ENCODE assay signal across 28 cellular contexts in genomic region chr5:60357302-60357701, GRCh38.
DNase-seq lines count a peak whose midpoint lies in the region; ATAC-seq, FAIRE-seq and TF ChIP-seq lines count a peak whose summit lies in the region.
"Had no signal": no experiment of that assay in that cellular context is flagged by ENCODE, and none has a peak within 500 bp of the region (broad histone marks: within the 10 kb centered on the region; RNA-seq: fewer than 3 reads in every experiment).

No MANE protein-coding gene starts in this region.

- no peaks in the 10 kb centered on the region for H3K36me3 ChIP-seq in SK-N-SH (replicated peaks in 1 of 2; ENCODE audit: control insufficient read depth in 1 of 2, insufficient read depth in 2 of 2, low read length in 1 of 2)
- H3K36me3 ChIP-seq: BE2C, BLaER1 had no signal

- H3K4me3 Mint-ChIP-seq in nephron, result no peak overlapping the region
- no peak overlapping the region for H3K4me3 Mint-ChIP-seq in activated naive CD8-positive, alpha-beta T cell treated with anti-CD3 and anti-CD28 coated beads for 36 hours
- H3K4me3 Mint-ChIP-seq: CD14-positive monocyte; CD4-positive, alpha-beta memory T cell; CD4-positive, CD25-positive, alpha-beta regulatory T cell; CD8-positive, alpha-beta memory T cell had no signal

- DNase-seq in SK-N-SH (peak; percentile 11), GM19239 (ENCODE audit: insufficient read length, low spot score) (no peak), SW480 (ENCODE audit: low spot score) (no peak)
- DNase-seq in activated naive CD8-positive, alpha-beta T cell treated with anti-CD3 and anti-CD28 coated beads for 36 hours, result no peak
- DNase-seq: ACHN; C1 segment of cervical spinal cord; CD4-positive, alpha-beta memory T cell; CD4-positive, CD25-positive, alpha-beta regulatory T cell; CD8-positive, alpha-beta memory T cell; COR-L47; DMS 273 treated with DMSO at 0.1 percent for 48 hours; DMS153; DMS53; DMS79; DND-41; EL; GDM1 had no signal

- H3K27ac Mint-ChIP-seq in nephron, result peak overlapping the region; percentile 27 to 55 (median 46)
- no peak overlapping the region for H3K27ac Mint-ChIP-seq in activated naive CD8-positive, alpha-beta T cell treated with anti-CD3 and anti-CD28 coated beads for 36 hours
- H3K27ac Mint-ChIP-seq: CD4-positive, alpha-beta memory T cell; CD8-positive, alpha-beta memory T cell had no signal

- TF ChIP-seq EP300 in SK-N-SH (IDR thresholded peaks at IDR 0.05; ENCODE audit: borderline replicate concordance in 1 of 2, low read depth in 1 of 2, low read length in 1 of 2), result peak in 1 of 2 experiments; percentile 92; a peak in 2 of 4 replicates

- H3K79me2 ChIP-seq in SK-N-SH (ENCODE audit: insufficient read depth), result no peaks in the 10 kb centered on the region

- H3K9ac ChIP-seq in SK-N-SH, result no peak overlapping the region
- H3K9ac ChIP-seq: BLaER1 had no signal

- H2AFZ ChIP-seq in SK-N-SH (ENCODE audit: low read depth), result no peak overlapping the region

- POLR2A ChIA-PET in SK-N-SH (lab: Yijun Ruan, JAX), result interaction anchor here (0.6 to 1.2 kb wide), 2 partner anchors 29 to 343 kb away, joined by 5 read pairs; no protein-coding TSS in a partner anchor

- H3K4me3 ChIP-seq in SK-N-SH (ENCODE audit: low read depth in 2 of 2, low read length in 1 of 2), result no peak overlapping the region
- H3K4me3 ChIP-seq: BLaER1, GM12878 had no signal

- no peaks in the 10 kb centered on the region for H3F3A ChIP-seq in SK-N-SH (replicated peaks; ENCODE audit: insufficient read depth)

- peaks cover 0 to 26% of the 10 kb centered on the region in 2 experiments; a peak in 2 of 4 replicates for H3K4me1 ChIP-seq in SK-N-SH (ENCODE audit: control insufficient read depth in 1 of 2, insufficient read depth in 2 of 2, low read depth in 1 of 2, low read length in 1 of 2)
- H3K4me1 ChIP-seq: BLaER1 had no signal

- TF ChIP-seq RAD21 in SK-N-SH (IDR thresholded peaks at IDR 0.05; ENCODE audit: low read length), result no peak

- peak overlapping the region; percentile 3 to 84; a peak in 3 of 4 replicates for H3K27ac ChIP-seq in SK-N-SH (ENCODE audit: low read depth in 2 of 2, low read length in 1 of 2)
- H3K27ac ChIP-seq: 22Rv1, BLaER1 had no signal

- H3K9me2 ChIP-seq in SK-N-SH, result no peaks in the 10 kb centered on the region

- ATAC-seq in GM18870 (IDR thresholded peaks at IDR 0.05; ENCODE audit: unreplicated experiment), result no peak
- ATAC-seq: GM12878 had no signal

- no peaks in the 10 kb centered on the region for H3K36me3 Mint-ChIP-seq in nephron (ENCODE audit: low read depth)
- no peaks in the 10 kb centered on the region for H3K36me3 Mint-ChIP-seq in activated naive CD8-positive, alpha-beta T cell treated with anti-CD3 and anti-CD28 coated beads for 36 hours
- H3K36me3 Mint-ChIP-seq: CD14-positive monocyte; CD4-positive, alpha-beta memory T cell; CD4-positive, CD25-positive, alpha-beta regulatory T cell; CD8-positive, alpha-beta memory T cell had no signal

- no peaks in the 10 kb centered on the region for H3K9me3 Mint-ChIP-seq in nephron
- H3K9me3 Mint-ChIP-seq in activated naive CD8-positive, alpha-beta T cell treated with anti-CD3 and anti-CD28 coated beads for 36 hours, result no peaks in the 10 kb centered on the region

- no peak overlapping the region for H3K4me2 ChIP-seq in SK-N-SH
- H3K4me2 ChIP-seq: BLaER1 had no signal

- H3K9me3 ChIP-seq in SK-N-SH, result no peaks in the 10 kb centered on the region
- H3K9me3 ChIP-seq: BE2C, BLaER1 had no signal

- CTCF ChIA-PET in SK-N-SH (lab: Yijun Ruan, JAX), result interaction anchor here (0.6 to 1.3 kb wide), 3 partner anchors 25 to 1184 kb away, joined by 3 to 4 read pairs (median 4); no protein-coding TSS in a partner anchor

- H4K20me1 ChIP-seq in SK-N-SH (ENCODE audit: insufficient read depth), result no peaks in the 10 kb centered on the region
- H4K20me1 ChIP-seq: BLaER1 had no signal

- H3K4me1 Mint-ChIP-seq in nephron, result peaks cover 21% of the 10 kb centered on the region
- H3K4me1 Mint-ChIP-seq in activated naive CD8-positive, alpha-beta T cell treated with anti-CD3 and anti-CD28 coated beads for 36 hours, result no peaks in the 10 kb centered on the region
- H3K4me1 Mint-ChIP-seq: CD14-positive monocyte; CD4-positive, alpha-beta memory T cell; CD4-positive, CD25-positive, alpha-beta regulatory T cell; CD8-positive, alpha-beta memory T cell had no signal

- FAIRE-seq in A204.1 (lab: Jason Lieb, UNC) (peak; percentile 98), endometrium (lab: Jason Lieb, UNC) (peak; percentile 84), GM19239 (lab: Jason Lieb, UNC) (no peak)
- FAIRE-seq: GM12878, GM12892, GM18507 had no signal

- TF ChIP-seq CTCF in SK-N-SH (IDR thresholded peaks at IDR 0.05) (no peak), nephron (IDR thresholded peaks at IDR 0.05; ENCODE audit: unreplicated experiment in 3 of 3) (no peak)

- H3K27me3 Mint-ChIP-seq in nephron (ENCODE audit: low read depth), result no peaks in the 10 kb centered on the region
- peaks cover 3% of the 10 kb centered on the region for H3K27me3 Mint-ChIP-seq in activated naive CD8-positive, alpha-beta T cell treated with anti-CD3 and anti-CD28 coated beads for 36 hours
- H3K27me3 Mint-ChIP-seq: CD4-positive, alpha-beta memory T cell; CD4-positive, CD25-positive, alpha-beta regulatory T cell; CD8-positive, alpha-beta memory T cell had no signal

- no peaks in the 10 kb centered on the region for H3K27me3 ChIP-seq in SK-N-SH (ENCODE audit: insufficient read depth)
- H3K27me3 ChIP-seq: BE2C, BLaER1 had no signal

TF ChIP-seq in SK-N-SH, 30 proteins besides CTCF, POLR2A, EP300 and RAD21:
- TF ChIP-seq FOSL2 (IDR thresholded peaks at IDR 0.05; ENCODE audit: borderline replicate concordance, low read depth) (no peak), TAF1 (IDR thresholded peaks at IDR 0.05; ENCODE audit: borderline replicate concordance, low read depth, low read length) (no peak), GATA2 (CRISPR knock-in tag; IDR thresholded peaks at IDR 0.05) (peak; percentile 57), FOXM1 (IDR thresholded peaks at IDR 0.05; ENCODE audit: low read depth) (no peak), TCF12 (IDR thresholded peaks at IDR 0.05) (peak; percentile 66), JUND (IDR thresholded peaks at IDR 0.05) (0 out of 2 replicates have a peak, but pooled peaks have one; percentile 6), EZH2phosphoT487 (IDR thresholded peaks at IDR 0.05; ENCODE audit: borderline replicate concordance, low read depth) (no peak), MEF2A (IDR thresholded peaks at IDR 0.05; ENCODE audit: borderline replicate concordance, low read depth) (no peak), RCOR1 (IDR thresholded peaks at IDR 0.05; ENCODE audit: low read length) (peak; percentile 66), YY1 (IDR thresholded peaks at IDR 0.05; ENCODE audit: low read depth) (no peak), CHD2 (IDR thresholded peaks at IDR 0.05; ENCODE audit: low read length, partially characterized antibody) (peak; percentile 26), PBX3 (IDR thresholded peaks at IDR 0.05) (no peak), POLR2AphosphoS5 (IDR thresholded peaks at IDR 0.05; ENCODE audit: low read depth, low read length) (no peak; the same call in 1 of the 2 replicates)
